9 cellular contexts compared by ENCODE assay signal in genomic region chrX:39149761-39150160, GRCh38.
A peak's percentile ranks its signal among the peaks of the same experiment; 100 is the strongest.
DNase-seq lines count a peak whose midpoint lies in the region; ATAC-seq and TF ChIP-seq lines count a peak whose summit lies in the region.
"Had no signal": no experiment of that assay in that cellular context is flagged by ENCODE, and none has a peak within 500 bp of the region (broad histone marks: within the 10 kb centered on the region; RNA-seq: fewer than 3 reads in every experiment).

No MANE protein-coding gene starts in this region.

- H3K9me3 ChIP-seq in lower lobe of right lung (no peaks in the 10 kb centered on the region), MG63 (no peaks in the 10 kb centered on the region)

- no peak overlapping the region for H3K4me3 ChIP-seq in coronary artery
- H3K4me3 ChIP-seq in lower lobe of right lung = no peak overlapping the region
- no peak overlapping the region for H3K4me3 ChIP-seq in MG63

- no peak for ATAC-seq in activated B cell treated with CpG ODN at 0.5 μM for 24 hours (ENCODE audit: low read depth)
- peak; percentile 78 to 80 for ATAC-seq in lower lobe of right lung

- no peaks in the 10 kb centered on the region for H3K27me3 Mint-ChIP-seq in activated B cell treated with CpG ODN at 0.5 μM for 24 hours
- H3K27me3 Mint-ChIP-seq: activated naive CD8-positive, alpha-beta T cell had no signal

- H3K27ac ChIP-seq in coronary artery (no peak overlapping the region), lower lobe of right lung (no peak overlapping the region)

- no peaks in the 10 kb centered on the region for H3K4me1 ChIP-seq in lower lobe of right lung

- POLR2A ChIA-PET in GM10248 (lab: Yijun Ruan, JAX) = no interaction called here
- POLR2A ChIA-PET in activated B cell treated with CpG ODN at 0.5 μM for 24 hours (lab: Charles Lee) = interaction anchor here (1.9 to 2.6 kb wide), 2 partner anchors 15 to 270 kb away, joined by 5 to 14 read pairs; no protein-coding TSS in a partner anchor

- DNase-seq in GM10248 (ENCODE audit: extremely low spot score) (peak; percentile 41), NCI-H1092 (lab: John Stamatoyannopoulos, UW) (peak; percentile 74), activated B cell treated with CpG ODN at 0.5 μM for 24 hours (peak; percentile 42), coronary artery (ENCODE audit: low spot score) (no peak), lower lobe of right lung (peak; percentile 84), MG63 (no peak), foreskin melanocyte (no peak)
- DNase-seq in stimulated activated CD8-positive, alpha-beta memory T cell treated with anti-CD3 and anti-CD28 coated beads, Interleukin-4, amount 100 ng/mL, for 1 hour (ENCODE audit: low read depth in 2 of 2, low spot score in 1 of 2) = peak; percentile 27 to 34

- peaks cover 51% of the 10 kb centered on the region for H3K4me1 Mint-ChIP-seq in activated B cell treated with CpG ODN at 0.5 μM for 24 hours

- H3K9me3 Mint-ChIP-seq in activated B cell treated with CpG ODN at 0.5 μM for 24 hours = no peaks in the 10 kb centered on the region

- CTCF ChIA-PET in GM10248 (lab: Yijun Ruan, JAX) = interaction anchor here (0.6 to 6.6 kb wide), 21 partner anchors 8 to 522 kb away, joined by 3 to 47 read pairs (median 4); no protein-coding TSS in a partner anchor
- CTCF ChIA-PET in activated B cell treated with CpG ODN at 0.5 μM for 24 hours (lab: Charles Lee) = interaction anchor here (1.0 to 3.1 kb wide), 9 partner anchors 10 to 395 kb away, joined by 3 to 31 read pairs (median 4); no protein-coding TSS in a partner anchor

- H3K4me3 Mint-ChIP-seq in activated B cell treated with CpG ODN at 0.5 μM for 24 hours = no peak overlapping the region
- H3K4me3 Mint-ChIP-seq: activated naive CD8-positive, alpha-beta T cell had no signal

- H3K27me3 ChIP-seq in lower lobe of right lung (ENCODE audit: low read depth) = no peaks in the 10 kb centered on the region
- no peaks in the 10 kb centered on the region for H3K27me3 ChIP-seq in MG63

- peak overlapping the region; percentile 30 for H3K27ac Mint-ChIP-seq in activated B cell treated with CpG ODN at 0.5 μM for 24 hours
- H3K27ac Mint-ChIP-seq: activated naive CD8-positive, alpha-beta T cell had no signal

- H3K36me3 ChIP-seq in lower lobe of right lung (no peaks in the 10 kb centered on the region), MG63 (no peaks in the 10 kb centered on the region)

- H3K36me3 Mint-ChIP-seq in activated B cell treated with CpG ODN at 0.5 μM for 24 hours (ENCODE audit: low read depth) = no peaks in the 10 kb centered on the region
- H3K36me3 Mint-ChIP-seq: activated naive CD8-positive, alpha-beta T cell had no signal

- intact Hi-C loops in activated B cell treated with CpG ODN at 0.5 μM for 24 hours (cut with micrococcal nuclease) = loop anchor here (1.0 to 10.0 kb wide), 7 partner anchors 15 to 395 kb away; no protein-coding TSS in a partner anchor
- intact Hi-C loops in lower lobe of right lung (cut with DNase I) = no loop called here

- TF ChIP-seq CTCF in GM10248 (IDR thresholded peaks at IDR 0.05; ENCODE audit: control extremely low read depth, extremely low read depth, low read depth, missing control alignments) (peak; percentile 64), activated B cell treated with CpG ODN at 0.5 μM for 24 hours (IDR thresholded peaks at IDR 0.05) (no peak), coronary artery (IDR thresholded peaks at IDR 0.05) (peak; percentile 39), lower lobe of right lung (IDR thresholded peaks at IDR 0.05) (peak; percentile 75)

Comparison
In these comparisons a context has a peak if more than half of its experiments do, and no peak if none do; other contexts are left out.
1. DNase-seq: peak in GM10248 (single experiment), NCI-H1092 (single experiment), activated B cell treated with CpG ODN at 0.5 μM for 24 hours (single experiment), lower lobe of right lung (single experiment) and stimulated activated CD8-positive, alpha-beta memory T cell treated with anti-CD3 and anti-CD28 coated beads, Interleukin-4, amount 100 ng/mL, for 1 hour (2 of 2); none in coronary artery (single experiment), MG63 (single experiment) and foreskin melanocyte (single experiment).